ENCODE assay signal across 15 cellular contexts in genomic region chr6:163738725-163739124, GRCh38.
DNase-seq lines count a peak whose midpoint lies in the region; ATAC-seq, FAIRE-seq and TF ChIP-seq lines count a peak whose summit lies in the region.
"Had no signal": no experiment of that assay in that cellular context is flagged by ENCODE, and none has a peak within 500 bp of the region (broad histone marks: within the 10 kb centered on the region; RNA-seq: fewer than 3 reads in every experiment).

No MANE protein-coding gene starts in this region.

- H2AFZ ChIP-seq in MM.1S (ENCODE audit: low read length) = no peak overlapping the region

- no peaks in the 10 kb centered on the region for H4K20me1 ChIP-seq in MM.1S (ENCODE audit: insufficient read depth, low read length)

- ATAC-seq in HG02623 (IDR thresholded peaks at IDR 0.05; ENCODE audit: unreplicated experiment) (peak; percentile 59), gastrocnemius medialis (peak; percentile 12 to 17)
- ATAC-seq: heart right ventricle, Panc1 had no signal

- peak; percentile 74 for FAIRE-seq in GM19239 (lab: Jason Lieb, UNC)

- H3K9me3 ChIP-seq in MM.1S (replicated peaks; ENCODE audit: insufficient read depth, low read length) (no peaks in the 10 kb centered on the region), gastrocnemius medialis (no peaks in the 10 kb centered on the region), HAP-1 (no peaks in the 10 kb centered on the region)
- H3K9me3 ChIP-seq: heart right ventricle, left ventricle myocardium inferior, neutrophil had no signal

- H3K27me3 ChIP-seq in MM.1S (replicated peaks; ENCODE audit: insufficient read depth, low read length) = no peaks in the 10 kb centered on the region
- no peaks in the 10 kb centered on the region for H3K27me3 ChIP-seq in gastrocnemius medialis
- H3K27me3 ChIP-seq in HAP-1 (ENCODE audit: low read depth) = no peaks in the 10 kb centered on the region
- H3K27me3 ChIP-seq: heart right ventricle had no signal

- no peak for TF ChIP-seq CTCF in MM.1S (IDR thresholded peaks at IDR 0.05; ENCODE audit: low read length)
- TF ChIP-seq CTCF in gastrocnemius medialis (IDR thresholded peaks at IDR 0.05 in 4 of 5, conservative IDR thresholded peaks at IDR 0.05 in 1 of 5) = no peak

- H3K4me3 ChIP-seq in MM.1S (ENCODE audit: low read length) (no peak overlapping the region), gastrocnemius medialis (no peak overlapping the region), HAP-1 (no peak overlapping the region)
- H3K4me3 ChIP-seq: heart right ventricle, left ventricle myocardium inferior had no signal

- H3K9ac ChIP-seq in MM.1S (ENCODE audit: low read length) = no peak overlapping the region

- H3F3A ChIP-seq in MM.1S (ENCODE audit: insufficient read depth, low read length) = no peaks in the 10 kb centered on the region

- no peak for TF ChIP-seq POLR2A in gastrocnemius medialis (IDR thresholded peaks at IDR 0.05)

- in situ Hi-C loops in gastrocnemius medialis (cut with MboI; ENCODE audit: low sequenced_read_pairs in 4 of 4) = no loop called here
- in situ Hi-C loops in HAP-1 (cut with MboI; ENCODE audit: low sequenced_read_pairs) = no loop called here

- peaks cover 17% of the 10 kb centered on the region for H3K4me1 ChIP-seq in MM.1S (ENCODE audit: low read length)
- H3K4me1 ChIP-seq in gastrocnemius medialis = peaks cover 5 to 21% of the 10 kb centered on the region in 2 donors
- H3K4me1 ChIP-seq in HAP-1 = no peaks in the 10 kb centered on the region

- H3K36me3 ChIP-seq in MM.1S (replicated peaks; ENCODE audit: insufficient read depth, low read length) = no peaks in the 10 kb centered on the region
- H3K36me3 ChIP-seq in gastrocnemius medialis = no peaks in the 10 kb centered on the region
- H3K36me3 ChIP-seq in HAP-1 (replicated peaks) = no peaks in the 10 kb centered on the region
- H3K36me3 ChIP-seq: heart right ventricle, left ventricle myocardium inferior, neutrophil had no signal

- intact Hi-C loops in gastrocnemius medialis (cut with DNase I; ENCODE audit: low total_unique reads) = no loop called here

- DNase-seq in GM19239 (ENCODE audit: insufficient read length, low spot score) (no peak), MM.1S (peak; percentile 7), gastrocnemius medialis (no peak), HAP-1 (ENCODE audit: low spot score in 2 of 2) (no peak), DMS 273 treated with DMSO at 0.1 percent for 48 hours (lab: John Stamatoyannopoulos, UW) (no peak)
- no peak for DNase-seq in activated CD8-positive, alpha-beta memory T cell treated with anti-CD3 and anti-CD28 coated beads for 24 hours
- DNase-seq: activated naive CD8-positive, alpha-beta T cell treated with anti-CD3 and anti-CD28 coated beads, Interleukin-2, amount 10 ng/mL, durations not matched to agents 7 days and 5 days; Calu3; effector CD4-positive, alpha-beta T cell; heart right ventricle; left ventricle myocardium inferior; NCI-H2171 treated with DMSO at 0.1 percent for 48 hours had no signal

- H3K4me2 ChIP-seq in MM.1S (ENCODE audit: low read depth, low read length) = peak overlapping the region; percentile 49; the same call in 1 of the 2 replicates

- no peaks in the 10 kb centered on the region for H3K79me2 ChIP-seq in MM.1S (ENCODE audit: low read length)

- no peaks in the 10 kb centered on the region for H3K9me2 ChIP-seq in MM.1S (replicated peaks; ENCODE audit: insufficient read depth, low read length)

- H3K27ac ChIP-seq in MM.1S (ENCODE audit: low read length) (peak overlapping the region; percentile 59; the same call in 1 of the 2 replicates), gastrocnemius medialis (peak overlapping the region in 2 of 4 donors; percentile 23 to 27)
- H3K27ac ChIP-seq: heart right ventricle, left ventricle myocardium inferior, neutrophil had no signal
